Comparison of ENCODE assay signal across 13 cellular contexts in genomic region chrX:50905334-50905733, GRCh38. TPM values are rescaled to one million over a fixed set of nuclear protein-coding genes. Genes with fewer than 3 reads are reported as not detected.
DNase-seq lines count a peak whose midpoint lies in the region; ATAC-seq, FAIRE-seq and TF ChIP-seq lines count a peak whose summit lies in the region.
"Had no signal": no experiment of that assay in that cellular context is flagged by ENCODE, and none has a peak within 500 bp of the region (broad histone marks: within the 10 kb centered on the region; RNA-seq: fewer than 3 reads in every experiment).

No MANE protein-coding gene starts in this region.

- no peaks in the 10 kb centered on the region for H3K79me2 ChIP-seq in H1 (ENCODE audit: control insufficient read depth in 1 of 2, insufficient read depth in 2 of 2, low read length in 2 of 2)

- no peaks in the 10 kb centered on the region for H3K27me3 Mint-ChIP-seq in activated naive CD8-positive, alpha-beta T cell treated with anti-CD3 and anti-CD28 coated beads, Interleukin-2, amount 50 U/mL, for 24 hours
- no peaks in the 10 kb centered on the region for H3K27me3 Mint-ChIP-seq in activated naive CD8-positive, alpha-beta T cell treated with anti-CD3 and anti-CD28 coated beads for 36 hours

- DNase-seq in activated naive CD8-positive, alpha-beta T cell treated with anti-CD3 and anti-CD28 coated beads, Interleukin-2, amount 50 U/mL, for 24 hours, result peak; percentile 5
- DNase-seq in activated naive CD8-positive, alpha-beta T cell treated with anti-CD3 and anti-CD28 coated beads for 36 hours, result no peak
- peak; percentile 31 for DNase-seq in NB4 (ENCODE audit: low read depth)
- peak in 1 of 2 experiments; percentile 49 for DNase-seq in H1 (ENCODE audit: low read depth in 1 of 2, low spot score in 2 of 2)
- DNase-seq in stimulated activated CD8-positive, alpha-beta memory T cell treated with anti-CD3 and anti-CD28 coated beads, Interleukin-4, amount 100 ng/mL, for 48 hours, result peak; percentile 23
- no peak for DNase-seq in NCI-H2171 (lab: John Stamatoyannopoulos, UW)
- no peak for DNase-seq in activated CD8-positive, alpha-beta memory T cell treated with anti-CD3 and anti-CD28 coated beads, Interleukin-2, amount 50 U/mL, for 4 hours
- no peak for DNase-seq in activated effector memory CD4-positive, alpha-beta T cell treated with anti-CD3 and anti-CD28 coated beads, Interleukin-2, amount 50 U/mL, for 16 hours
- DNase-seq: hippocampal formation; naive thymus-derived CD4-positive, alpha-beta T cell; NCI-H1048 had no signal

- no peaks in the 10 kb centered on the region for H3K4me1 ChIP-seq in H1 (replicated peaks in 1 of 4; ENCODE audit: control insufficient read depth in 3 of 4, insufficient read depth in 4 of 4, low read length in 3 of 4)

- TF ChIP-seq RAD21 in H1 (IDR thresholded peaks at IDR 0.05 in 1 of 2, conservative IDR thresholded peaks at IDR 0.05 in 1 of 2; ENCODE audit: low read depth in 2 of 2, low read length in 2 of 2), result peak; percentile 21 to 26; a peak in 1 of 4 replicates

- no peaks in the 10 kb centered on the region for H3K9me3 Mint-ChIP-seq in activated naive CD8-positive, alpha-beta T cell treated with anti-CD3 and anti-CD28 coated beads, Interleukin-2, amount 50 U/mL, for 24 hours
- H3K9me3 Mint-ChIP-seq in activated naive CD8-positive, alpha-beta T cell treated with anti-CD3 and anti-CD28 coated beads for 36 hours, result no peaks in the 10 kb centered on the region
- H3K9me3 Mint-ChIP-seq: naive thymus-derived CD4-positive, alpha-beta T cell had no signal

- H3K79me1 ChIP-seq in H1 (ENCODE audit: low read depth, low read length), result no peaks in the 10 kb centered on the region

- no peak for ATAC-seq in activated naive CD8-positive, alpha-beta T cell treated with anti-CD3 and anti-CD28 coated beads, Interleukin-2, amount 50 U/mL, for 24 hours
- ATAC-seq: activated CD4-positive, CD25-positive, alpha-beta regulatory T cell treated with anti-CD3 and anti-CD28 coated beads, Interleukin-2, amount 50 U/mL, for 24 hours; naive thymus-derived CD4-positive, alpha-beta T cell had no signal

- no peak overlapping the region for H3K56ac ChIP-seq in H1 (replicated peaks; ENCODE audit: insufficient read length, low read depth, low read length)

- no peaks in the 10 kb centered on the region for H3K9me3 ChIP-seq in H1 (ENCODE audit: insufficient read depth in 2 of 2, low read depth in 1 of 2, low read length in 1 of 2)

- no peaks in the 10 kb centered on the region for H4K20me1 ChIP-seq in H1 (replicated peaks in 1 of 2; ENCODE audit: control insufficient read depth in 1 of 2, insufficient read depth in 2 of 2, low read length in 2 of 2)

- H3K27ac Mint-ChIP-seq in activated naive CD8-positive, alpha-beta T cell treated with anti-CD3 and anti-CD28 coated beads, Interleukin-2, amount 50 U/mL, for 24 hours, result no peak overlapping the region
- H3K27ac Mint-ChIP-seq in activated naive CD8-positive, alpha-beta T cell treated with anti-CD3 and anti-CD28 coated beads for 36 hours, result no peak overlapping the region
- H3K27ac Mint-ChIP-seq: naive thymus-derived CD4-positive, alpha-beta T cell had no signal

- no peak overlapping the region for H3K23ac ChIP-seq in H1 (ENCODE audit: insufficient read length)

- no peak overlapping the region for H2BK5ac ChIP-seq in H1 (ENCODE audit: low read depth, low read length)

- no peak overlapping the region for H3K4me2 ChIP-seq in H1 (ENCODE audit: insufficient read depth in 1 of 2, low read depth in 2 of 2, low read length in 2 of 2)

- FAIRE-seq in H1 (lab: Jason Lieb, UNC), result peak; percentile 86

- no peak overlapping the region for H4K8ac ChIP-seq in H1 (ENCODE audit: extremely low read depth, insufficient read depth, low read length)

- no peak overlapping the region for H3K18ac ChIP-seq in H1 (ENCODE audit: extremely low read depth, low read length)

- CTCF ChIA-PET in H1 (lab: Charles Lee; ENCODE audit: partially characterized antibody), result interaction anchor here (0.6 to 3.9 kb wide), 10 partner anchors 11 to 560 kb away, joined by 3 to 13 read pairs (median 4); no protein-coding TSS in a partner anchor

- TF ChIP-seq POLR2A in NB4 (IDR thresholded peaks at IDR 0.05; ENCODE audit: extremely low read depth, insufficient read length) (no peak), H1 (IDR thresholded peaks at IDR 0.05; ENCODE audit: control extremely low read depth in 1 of 2, low read depth in 2 of 2, low read length in 2 of 2) (no peak)

- H3K9ac ChIP-seq in H1 (replicated peaks in 1 of 4; ENCODE audit: extremely low read depth in 1 of 4, low read depth in 3 of 4, low read length in 3 of 4), result no peak overlapping the region

- H2AFZ ChIP-seq in H1 (ENCODE audit: low read length), result no peak overlapping the region

- TF ChIP-seq CTCF in NB4 (IDR thresholded peaks at IDR 0.05; ENCODE audit: low read depth, low read length) (peak; percentile 33), H1 (IDR thresholded peaks at IDR 0.05; ENCODE audit: control extremely low read depth in 1 of 3, insufficient read depth in 1 of 3, low read depth in 1 of 3, low read length in 3 of 3) (peak in 2 of 3 experiments; percentile 16 to 42; a peak in 2 of 4 replicates)

- no peak for TF ChIP-seq EP300 in H1 (IDR thresholded peaks at IDR 0.05; ENCODE audit: borderline replicate concordance in 1 of 2, low read depth in 2 of 2, low read length in 2 of 2)

- H2AK5ac ChIP-seq in H1 (ENCODE audit: low read depth, low read length), result no peak overlapping the region

- H3K36me3 ChIP-seq in H1 (ENCODE audit: control insufficient read depth in 2 of 4, insufficient read depth in 4 of 4, low read length in 3 of 4), result no peaks in the 10 kb centered on the region

- no peak overlapping the region for H4K5ac ChIP-seq in H1 (ENCODE audit: insufficient read length, low read depth, low read length)

- H3K4ac ChIP-seq in H1 (replicated peaks; ENCODE audit: insufficient read length, low read depth, low read length), result no peak overlapping the region

- no peak overlapping the region for H2BK12ac ChIP-seq in H1 (ENCODE audit: low read depth, low read length)

- H3K27ac ChIP-seq in H1 (ENCODE audit: low read depth, low read length), result no peak overlapping the region

- no peak overlapping the region for H3K4me3 Mint-ChIP-seq in activated naive CD8-positive, alpha-beta T cell treated with anti-CD3 and anti-CD28 coated beads, Interleukin-2, amount 50 U/mL, for 24 hours
- no peak overlapping the region for H3K4me3 Mint-ChIP-seq in activated naive CD8-positive, alpha-beta T cell treated with anti-CD3 and anti-CD28 coated beads for 36 hours
- H3K4me3 Mint-ChIP-seq: naive thymus-derived CD4-positive, alpha-beta T cell had no signal

- H3K4me3 ChIP-seq in NB4 (ENCODE audit: low read depth, low read length), result no peak overlapping the region
- H3K4me3 ChIP-seq in H1 (ENCODE audit: extremely low read depth in 1 of 4, insufficient read depth in 2 of 4, low read depth in 3 of 4, low read length in 4 of 4), result no peak overlapping the region

- H3K14ac ChIP-seq in H1 (ENCODE audit: insufficient read length), result no peak overlapping the region

- H3K4me1 Mint-ChIP-seq in activated naive CD8-positive, alpha-beta T cell treated with anti-CD3 and anti-CD28 coated beads, Interleukin-2, amount 50 U/mL, for 24 hours, result no peaks in the 10 kb centered on the region
- no peaks in the 10 kb centered on the region for H3K4me1 Mint-ChIP-seq in activated naive CD8-positive, alpha-beta T cell treated with anti-CD3 and anti-CD28 coated beads for 36 hours
- H3K4me1 Mint-ChIP-seq: naive thymus-derived CD4-positive, alpha-beta T cell had no signal

- no peak overlapping the region for H2BK20ac ChIP-seq in H1 (ENCODE audit: low read length)

- H4K91ac ChIP-seq in H1 (replicated peaks; ENCODE audit: insufficient read length, low read length), result no peak overlapping the region

- H2BK120ac ChIP-seq in H1 (replicated peaks; ENCODE audit: low read depth, low read length), result no peak overlapping the region

- H2BK15ac ChIP-seq in H1 (ENCODE audit: low read length), result no peak overlapping the region

- POLR2A ChIA-PET in H1 (lab: Charles Lee; ENCODE audit: partially characterized antibody), result no interaction called here

- H3K23me2 ChIP-seq in H1 (ENCODE audit: low read depth, low read length), result no peaks in the 10 kb centered on the region

- H3K36me3 Mint-ChIP-seq in activated naive CD8-positive, alpha-beta T cell treated with anti-CD3 and anti-CD28 coated beads, Interleukin-2, amount 50 U/mL, for 24 hours (ENCODE audit: low read depth), result no peaks in the 10 kb centered on the region
- H3K36me3 Mint-ChIP-seq in activated naive CD8-positive, alpha-beta T cell treated with anti-CD3 and anti-CD28 coated beads for 36 hours, result no peaks in the 10 kb centered on the region
- H3K36me3 Mint-ChIP-seq: naive thymus-derived CD4-positive, alpha-beta T cell had no signal

- 91% methylated on average over 12 of the region's 17 CpGs; no CpG with 5 or more reads in 1 of the 2 experiments for WGBS in H1 (ENCODE audit: extremely low coverage in 1 of 2, insufficient coverage in 1 of 2, insufficient read length in 1 of 2, insufficient replicate concordance in 2 of 2, low coverage in 1 of 2, low lambda C conversion rate in 2 of 2, missing lambda C conversion rate in 1 of 2), 2 experiments

- no peaks in the 10 kb centered on the region for H3K27me3 ChIP-seq in H1 (replicated peaks in 1 of 4; ENCODE audit: control insufficient read depth in 3 of 4, extremely low read depth in 1 of 4, insufficient read depth in 3 of 4, low read length in 3 of 4)

TF ChIP-seq in H1, 55 proteins besides CTCF, POLR2A, EP300 and RAD21 (continues in another document):
- no peak for TF ChIP-seq RBBP5 (IDR thresholded peaks at IDR 0.05; ENCODE audit: borderline replicate concordance, low read depth, low read length)
- no peak for TF ChIP-seq SIN3A (conservative IDR thresholded peaks at IDR 0.05 in 1 of 2, IDR thresholded peaks at IDR 0.05 in 1 of 2; ENCODE audit: low read depth in 1 of 2, low read length in 2 of 2)
- TF ChIP-seq GABPA (IDR thresholded peaks at IDR 0.05; ENCODE audit: borderline replicate concordance, insufficient read depth, low read length), result no peak
- no peak for TF ChIP-seq KDM1A (IDR thresholded peaks at IDR 0.05; ENCODE audit: borderline replicate concordance, low read length)
- TF ChIP-seq NRF1 (IDR thresholded peaks at IDR 0.05; ENCODE audit: low read depth, low read length), result no peak

RNA-seq across cellular contexts. Expression of gene BMP15, which starts 5.2 kb away (rescaled TPM):
- total RNA-seq in activated naive CD8-positive, alpha-beta T cell treated with anti-CD3 and anti-CD28 coated beads for 36 hours, result not detected
- not detected in 2 replicates for total RNA-seq in H1 (2021; fragmentation: NEBNext Ultra II Directional; extraction: Animal tissue kit (Norgen Biotek cat#: 25700))
- not detected in 2 replicates for polyA plus RNA-seq in H1 (2011; rRNA removed)
- polyA plus RNA-seq in H1 (2011; cell fraction: cytosol; rRNA removed), result not detected
- polyA plus RNA-seq in H1 (2011; cell fraction: nucleus; rRNA removed), result not detected
- polyA plus RNA-seq in H1 (2012, experiment 1 of 2), result not detected in 4 replicates
- polyA plus RNA-seq in H1 (2012, experiment 2 of 2), result not detected
- not detected for polyA plus RNA-seq in H1 (2013, experiment 1 of 2)
- not detected for polyA plus RNA-seq in H1 (2013, experiment 2 of 2)
- not detected in 2 replicates for polyA minus RNA-seq in H1 (2011; rRNA and poly(A)+ RNA removed)
- not detected for polyA minus RNA-seq in H1 (2011; cell fraction: cytosol; rRNA and poly(A)+ RNA removed)
- polyA minus RNA-seq in H1 (2011; cell fraction: nucleus; rRNA and poly(A)+ RNA removed), result not detected
- total RNA-seq: naive thymus-derived CD4-positive, alpha-beta T cell; temporal lobe had no signal
- polyA plus RNA-seq: naive thymus-derived CD4-positive, alpha-beta T cell had no signal

Comparison
In these comparisons a context has a peak if more than half of its experiments do, and no peak if none do; other contexts are left out.
1. DNase-seq: peak in activated naive CD8-positive, alpha-beta T cell treated with anti-CD3 and anti-CD28 coated beads, Interleukin-2, amount 50 U/mL, for 24 hours (single experiment), NB4 (single experiment) and stimulated activated CD8-positive, alpha-beta memory T cell treated with anti-CD3 and anti-CD28 coated beads, Interleukin-4, amount 100 ng/mL, for 48 hours (single experiment); none in activated naive CD8-positive, alpha-beta T cell treated with anti-CD3 and anti-CD28 coated beads for 36 hours (single experiment), NCI-H2171 (single experiment), activated CD8-positive, alpha-beta memory T cell treated with anti-CD3 and anti-CD28 coated beads, Interleukin-2, amount 50 U/mL, for 4 hours (single experiment) and activated effector memory CD4-positive, alpha-beta T cell treated with anti-CD3 and anti-CD28 coated beads, Interleukin-2, amount 50 U/mL, for 16 hours (single experiment).